ENCODE assay signal across 13 cellular contexts in the genomic region with DNA sequence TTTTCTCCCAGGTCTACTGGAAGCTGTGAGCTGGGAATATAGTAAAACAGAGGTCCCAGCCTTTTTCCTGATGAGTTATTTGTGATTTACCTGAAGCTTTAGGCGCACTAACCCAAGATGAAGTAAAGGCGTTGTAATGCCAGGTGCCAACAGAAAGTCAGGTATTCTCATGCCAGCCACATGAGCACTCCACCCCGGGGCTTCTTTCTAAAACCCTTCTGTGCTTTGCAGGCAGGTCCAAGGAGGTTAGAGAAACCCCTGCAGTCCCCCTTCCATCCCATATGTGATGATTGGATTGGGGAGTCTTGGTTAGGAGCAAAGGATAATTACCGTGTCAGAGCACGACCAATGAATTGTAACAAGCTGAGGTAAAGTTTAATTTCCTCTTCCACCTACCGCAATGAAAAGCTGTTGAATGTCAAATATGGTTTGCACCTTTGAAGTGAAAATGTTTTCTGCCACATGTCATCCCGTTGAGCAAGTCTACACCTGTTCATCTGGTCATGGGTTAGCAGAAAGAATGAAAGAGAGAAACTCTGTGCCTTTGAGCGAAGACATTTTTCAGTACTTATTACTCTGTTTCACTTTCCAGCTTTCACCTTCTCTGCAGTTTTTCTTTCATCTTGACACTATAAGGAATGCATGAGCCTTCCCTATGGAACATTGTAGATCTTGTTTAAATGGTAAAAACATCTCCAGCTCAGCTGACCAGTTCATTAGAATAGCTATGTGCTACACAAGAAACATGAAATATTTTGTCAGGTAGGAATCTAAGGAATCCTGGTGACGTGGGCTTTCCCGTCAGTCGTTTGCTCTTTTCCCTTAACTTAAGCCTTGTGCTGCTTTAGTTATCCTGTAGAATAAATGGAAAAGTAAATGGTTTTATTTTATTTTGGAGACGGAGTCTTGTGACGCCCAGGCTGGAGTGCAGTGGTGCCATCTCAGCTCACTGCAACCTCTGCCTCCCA. TPM values are rescaled to one million over a fixed set of nuclear protein-coding genes. Genes with fewer than 3 reads are reported as not detected.
A peak's percentile ranks its signal among the peaks of the same experiment; 100 is the strongest.
DNase-seq lines count a peak whose midpoint lies in the region; ATAC-seq and TF ChIP-seq lines count a peak whose summit lies in the region.
"Had no signal": no experiment of that assay in that cellular context is flagged by ENCODE, and none has a peak within 500 bp of the region (broad histone marks: within the 10 kb centered on the region; RNA-seq: fewer than 3 reads in every experiment).

No MANE protein-coding gene starts in this region.

- no peaks in the 10 kb centered on the region for H3K9me3 ChIP-seq in breast epithelium

- no peaks in the 10 kb centered on the region for H3K36me3 ChIP-seq in breast epithelium
- no peaks in the 10 kb centered on the region for H3K36me3 ChIP-seq in rectal smooth muscle tissue (ENCODE audit: control insufficient read depth, insufficient read depth, low read length)

- H3K9ac ChIP-seq in rectal smooth muscle tissue (ENCODE audit: low read length): no peak overlapping the region

- DNase-seq in breast epithelium (ENCODE audit: low spot score in 2 of 2) (peak in 1 of 2 donors; percentile 59), NCI-H2081 (lab: John Stamatoyannopoulos, UW) (no peak), hypothalamus (lab: John Stamatoyannopoulos, UW) (no peak), Ammon's horn (ENCODE audit: low spot score) (no peak)
- DNase-seq in activated CD4-positive, CD25-positive, alpha-beta regulatory T cell treated with anti-CD3 and anti-CD28 coated beads, Interleukin-2, amount 50 U/mL, for 72 hours: no peak
- DNase-seq: activated naive CD4-positive, alpha-beta T cell; effector CD8-positive, alpha-beta T cell; NCI-H446 treated with DMSO at 0.1 percent for 48 hours had no signal

- TF ChIP-seq POLR2A in breast epithelium (IDR thresholded peaks at IDR 0.05): no peak

- ATAC-seq in GM19023 (IDR thresholded peaks at IDR 0.05; ENCODE audit: unreplicated experiment): peak; percentile 54
- ATAC-seq in HG03045 (IDR thresholded peaks at IDR 0.05; ENCODE audit: unreplicated experiment): peak; percentile 59
- ATAC-seq: K562; natural killer cell treated with Interleukin-12 subunit alpha and Interleukin-12 subunit beta and Interleukin-15 and Interleukin-18, amount 100 ng/mL, for 72 hours had no signal

- intact Hi-C loops in breast epithelium (cut with DNase I; ENCODE audit: low total_unique reads): no loop called here

- peak overlapping the region in 2 of 3 donors; percentile 0 to 31 for H3K4me3 ChIP-seq in breast epithelium
- H3K4me3 ChIP-seq in rectal smooth muscle tissue (ENCODE audit: low read length): no peak overlapping the region
- H3K4me3 ChIP-seq: K562 had no signal

- no peaks in the 10 kb centered on the region for H3K27me3 ChIP-seq in breast epithelium
- no peaks in the 10 kb centered on the region for H3K27me3 ChIP-seq in rectal smooth muscle tissue (ENCODE audit: control insufficient read depth, insufficient read depth, low read length)

- H3K27ac ChIP-seq in breast epithelium: peak overlapping the region; percentile 82
- peak overlapping the region; percentile 24 for H3K27ac ChIP-seq in rectal smooth muscle tissue (ENCODE audit: low read depth, low read length)

- no peak for TF ChIP-seq CTCF in breast epithelium (IDR thresholded peaks at IDR 0.05)

- H3K4me1 ChIP-seq in breast epithelium: peaks cover 0 to 2% of the 10 kb centered on the region in 2 donors
- peaks cover 34% of the 10 kb centered on the region for H3K4me1 ChIP-seq in rectal smooth muscle tissue (ENCODE audit: control insufficient read depth, insufficient read depth, low read length)

RNA-seq across cellular contexts. Expression of gene SCHIP1, which starts 55.6 kb away (rescaled TPM):
- 10 to 100 TPM in 1 of 3 donors, 1 to 10 TPM in 2; 1.6 to 14.2 (median 8.8) TPM for total RNA-seq in breast epithelium
- total RNA-seq: K562; natural killer cell treated with Interleukin-12 subunit alpha and Interleukin-12 subunit beta and Interleukin-15 and Interleukin-18, amount 100 ng/mL, for 72 hours had no signal
